Comparison of ENCODE assay signal across 1 cellular context in genomic region chr4:8410641-8411271, GRCh38.
TF ChIP-seq lines count a peak whose summit lies in the region.

No MANE protein-coding gene starts in this region.

TF ChIP-seq in K562, 482 proteins besides CTCF, POLR2A, EP300 and RAD21 (continued from another document and continues in another):
- TF ChIP-seq ZBTB40 (IDR thresholded peaks at IDR 0.05) (no peak), ZBTB40 (CRISPR knock-in tag; IDR thresholded peaks at IDR 0.05) (no peak), ZZZ3 (IDR thresholded peaks at IDR 0.05) (no peak), MEIS2 (IDR thresholded peaks at IDR 0.05; ENCODE audit: partially characterized antibody) (peak; percentile 86), SMAD4 (CRISPR knock-in tag; conservative IDR thresholded peaks at IDR 0.05) (peak; percentile 93), UBTF (IDR thresholded peaks at IDR 0.05; ENCODE audit: borderline replicate concordance in 1 of 2, low read depth in 2 of 2, low read length in 2 of 2) (no peak), CREB5 (CRISPR knock-in tag; IDR thresholded peaks at IDR 0.05) (no peak), ZMIZ1 (IDR thresholded peaks at IDR 0.05; ENCODE audit: low read depth in 2 of 2, low read length in 2 of 2) (no peak), ZNF175 (CRISPR knock-in tag; IDR thresholded peaks at IDR 0.05; ENCODE audit: low read depth) (no peak), SP1 (CRISPR knock-in tag; IDR thresholded peaks at IDR 0.05) (peak; percentile 63; the same call in 1 of the 2 replicates), ZBTB12 (CRISPR knock-in tag; IDR thresholded peaks at IDR 0.05) (no peak), ZNF24 (IDR thresholded peaks at IDR 0.05) (no peak), CREM (IDR thresholded peaks at IDR 0.05; ENCODE audit: low read depth) (0 out of 2 replicates have a peak, but pooled peaks have one; percentile 10), NFYB (IDR thresholded peaks at IDR 0.05; ENCODE audit: extremely low read depth, insufficient read length) (no peak), CHD7 (IDR thresholded peaks at IDR 0.05; ENCODE audit: low read depth, low read length) (no peak), ZNF785 (CRISPR knock-in tag; IDR thresholded peaks at IDR 0.05) (no peak), HDAC2 (IDR thresholded peaks at IDR 0.05) (no peak), CEBPB (tag; IDR thresholded peaks at IDR 0.05) (no peak), POLR2G (IDR thresholded peaks at IDR 0.05; ENCODE audit: low read depth, low read length) (0 out of 2 replicates have a peak, but pooled peaks have one; percentile 17), SMC3 (conservative IDR thresholded peaks at IDR 0.05; ENCODE audit: insufficient read depth, low read depth, low read length) (peak; percentile 49; the same call in 1 of the 2 replicates), HOXB6 (CRISPR knock-in tag; IDR thresholded peaks at IDR 0.05; ENCODE audit: borderline replicate concordance) (no peak), SOX6 (IDR thresholded peaks at IDR 0.05) (no peak)
